In genomic region chr20:17872434-17872833, GRCh38 we compare ENCODE assay signal across 17 cellular contexts.
DNase-seq lines count a peak whose midpoint lies in the region; ATAC-seq and TF ChIP-seq lines count a peak whose summit lies in the region.
"Had no signal": no experiment of that assay in that cellular context is flagged by ENCODE, and none has a peak within 500 bp of the region (broad histone marks: within the 10 kb centered on the region; RNA-seq: fewer than 3 reads in every experiment).

No MANE protein-coding gene starts in this region.

- H3K27ac Mint-ChIP-seq in activated CD4-positive, alpha-beta T cell treated with anti-CD3 and anti-CD28 coated beads, Interleukin-2, amount 10 ng/mL, durations not matched to agents 24 days and 14 days: peak overlapping the region; percentile 69
- H3K27ac Mint-ChIP-seq in central memory CD8-positive, alpha-beta T cell (ENCODE audit: low read depth): peak overlapping the region; percentile 32
- H3K27ac Mint-ChIP-seq: activated naive CD8-positive, alpha-beta T cell treated with anti-CD3 and anti-CD28 coated beads, Interleukin-2, amount 50 U/mL, for 24 hours; dendritic cell treated with granulocyte-macrophage colony-stimulating factor and Interleukin-4, amounts not matched to agents 40 ng/mL and 50 ng/mL, for 4 days had no signal

- H3K27me3 ChIP-seq in spleen (replicated peaks in 1 of 7): no peaks in the 10 kb centered on the region
- H3K27me3 ChIP-seq: BE2C had no signal

- DNase-seq in activated CD4-positive, alpha-beta T cell treated with anti-CD3 and anti-CD28 coated beads, Interleukin-2, amount 10 ng/mL, durations not matched to agents 24 days and 14 days: no peak
- DNase-seq in activated CD4-positive, alpha-beta T cell treated with anti-CD3 and anti-CD28 coated beads, Interleukin-2, amount 50 U/mL, for 1 hour: no peak
- DNase-seq in MV-4-11 (lab: John Stamatoyannopoulos, UW): peak; percentile 11
- no peak for DNase-seq in central memory CD8-positive, alpha-beta T cell (ENCODE audit: low spot score in 2 of 2)
- peak; percentile 38 for DNase-seq in spleen
- DNase-seq in KG1 (lab: John Stamatoyannopoulos, UW): no peak
- DNase-seq in pons (ENCODE audit: low spot score): no peak
- DNase-seq: activated effector memory CD4-positive, alpha-beta T cell treated with anti-CD3 and anti-CD28 coated beads, Interleukin-2, amount 50 U/mL, for 16 hours; activated naive CD8-positive, alpha-beta T cell treated with anti-CD3 and anti-CD28 coated beads, Interleukin-2, amount 50 U/mL, for 24 hours; BE2C; GDM1; GOT3; NCI-H526 treated with DMSO at 0.1 percent for 48 hours had no signal

- WGBS in spleen, 5 donors: 71 to 76% (median 72%) methylated on average over 13 of the region's 13 CpGs

- no peak overlapping the region for H3K4me3 Mint-ChIP-seq in activated CD4-positive, alpha-beta T cell treated with anti-CD3 and anti-CD28 coated beads, Interleukin-2, amount 10 ng/mL, durations not matched to agents 24 days and 14 days
- H3K4me3 Mint-ChIP-seq in central memory CD8-positive, alpha-beta T cell: no peak overlapping the region
- H3K4me3 Mint-ChIP-seq: activated naive CD8-positive, alpha-beta T cell treated with anti-CD3 and anti-CD28 coated beads, Interleukin-2, amount 50 U/mL, for 24 hours; dendritic cell treated with granulocyte-macrophage colony-stimulating factor and Interleukin-4, amounts not matched to agents 40 ng/mL and 50 ng/mL, for 4 days had no signal

- no peak for TF ChIP-seq CTCF in spleen (IDR thresholded peaks at IDR 0.05 in 8 of 11, conservative IDR thresholded peaks at IDR 0.05 in 3 of 11)

- no peak for TF ChIP-seq POLR2A in spleen (IDR thresholded peaks at IDR 0.05)

- no peaks in the 10 kb centered on the region for H3K36me3 Mint-ChIP-seq in activated CD4-positive, alpha-beta T cell treated with anti-CD3 and anti-CD28 coated beads, Interleukin-2, amount 10 ng/mL, durations not matched to agents 24 days and 14 days (ENCODE audit: low read depth)
- H3K36me3 Mint-ChIP-seq in central memory CD8-positive, alpha-beta T cell (ENCODE audit: insufficient read depth): no peaks in the 10 kb centered on the region

- intact Hi-C loops in activated CD4-positive, alpha-beta T cell treated with anti-CD3 and anti-CD28 coated beads, Interleukin-2, amount 10 ng/mL, durations not matched to agents 24 days and 14 days (cut with micrococcal nuclease): no loop called here
- intact Hi-C loops in spleen (cut with DNase I; ENCODE audit: low total_unique reads): no loop called here

- H3K4me1 Mint-ChIP-seq in activated CD4-positive, alpha-beta T cell treated with anti-CD3 and anti-CD28 coated beads, Interleukin-2, amount 10 ng/mL, durations not matched to agents 24 days and 14 days: peaks cover 7% of the 10 kb centered on the region
- H3K4me1 Mint-ChIP-seq in central memory CD8-positive, alpha-beta T cell: peaks cover 7% of the 10 kb centered on the region

- no peak for ATAC-seq in central memory CD8-positive, alpha-beta T cell (replicated peaks; ENCODE audit: extremely low read depth, poor library complexity, severe bottlenecking)
- ATAC-seq in GM21423 (IDR thresholded peaks at IDR 0.05; ENCODE audit: unreplicated experiment): no peak
- ATAC-seq: activated CD4-positive, CD25-positive, alpha-beta regulatory T cell treated with anti-CD3 and anti-CD28 coated beads, Interleukin-2, amount 50 U/mL, for 24 hours; activated naive CD8-positive, alpha-beta T cell treated with anti-CD3 and anti-CD28 coated beads, Interleukin-2, amount 50 U/mL, for 24 hours; mucosa of descending colon had no signal

- H3K27me3 Mint-ChIP-seq in activated CD4-positive, alpha-beta T cell treated with anti-CD3 and anti-CD28 coated beads, Interleukin-2, amount 10 ng/mL, durations not matched to agents 24 days and 14 days: peaks cover 17% of the 10 kb centered on the region
- H3K27me3 Mint-ChIP-seq in central memory CD8-positive, alpha-beta T cell: peaks cover 39% of the 10 kb centered on the region

- H3K27ac ChIP-seq in spleen: no peak overlapping the region

- no peak overlapping the region for H3K4me3 ChIP-seq in spleen
- H3K4me3 ChIP-seq: mucosa of descending colon had no signal

- H3K36me3 ChIP-seq in spleen: no peaks in the 10 kb centered on the region
- H3K36me3 ChIP-seq: BE2C had no signal

- no peaks in the 10 kb centered on the region for H3K9me3 Mint-ChIP-seq in activated CD4-positive, alpha-beta T cell treated with anti-CD3 and anti-CD28 coated beads, Interleukin-2, amount 10 ng/mL, durations not matched to agents 24 days and 14 days
- no peaks in the 10 kb centered on the region for H3K9me3 Mint-ChIP-seq in central memory CD8-positive, alpha-beta T cell
- H3K9me3 Mint-ChIP-seq: activated naive CD8-positive, alpha-beta T cell treated with anti-CD3 and anti-CD28 coated beads, Interleukin-2, amount 50 U/mL, for 24 hours; dendritic cell treated with granulocyte-macrophage colony-stimulating factor and Interleukin-4, amounts not matched to agents 40 ng/mL and 50 ng/mL, for 4 days had no signal

- H3K9me3 ChIP-seq in spleen: no peaks in the 10 kb centered on the region
- H3K9me3 ChIP-seq: BE2C, mucosa of descending colon had no signal

- H3K4me1 ChIP-seq in spleen: peaks cover 4 to 62% (median 39%) of the 10 kb centered on the region in 6 donors
- H3K4me1 ChIP-seq: BE2C had no signal

Comparison
In these comparisons a context has a peak if more than half of its experiments do, and no peak if none do; other contexts are left out.
1. DNase-seq: peak in MV-4-11 (single experiment) and spleen (single experiment); none in activated CD4-positive, alpha-beta T cell treated with anti-CD3 and anti-CD28 coated beads, Interleukin-2, amount 10 ng/mL, durations not matched to agents 24 days and 14 days (single experiment), activated CD4-positive, alpha-beta T cell treated with anti-CD3 and anti-CD28 coated beads, Interleukin-2, amount 50 U/mL, for 1 hour (single experiment), central memory CD8-positive, alpha-beta T cell (0 of 2), KG1 (single experiment) and pons (single experiment).